13 cellular contexts compared by ENCODE assay signal in genomic region chr1:37449936-37450335, GRCh38. TPM values are rescaled to one million over a fixed set of nuclear protein-coding genes. Genes with fewer than 3 reads are reported as not detected.
DNase-seq lines count a peak whose midpoint lies in the region; ATAC-seq, FAIRE-seq and TF ChIP-seq lines count a peak whose summit lies in the region.
"Had no signal": no experiment of that assay in that cellular context is flagged by ENCODE, and none has a peak within 500 bp of the region (broad histone marks: within the 10 kb centered on the region; RNA-seq: fewer than 3 reads in every experiment).

No MANE protein-coding gene starts in this region.

- H3K9me3 ChIP-seq in mammary epithelial cell (replicated peaks; ENCODE audit: insufficient read depth, low read length): no peaks in the 10 kb centered on the region
- no peaks in the 10 kb centered on the region for H3K9me3 ChIP-seq in K562 (replicated peaks; ENCODE audit: control insufficient read depth, insufficient read depth, low read depth, low read length)

- H3K9me3 Mint-ChIP-seq in MCF 10A (ENCODE audit: unreplicated experiment) (no peaks in the 10 kb centered on the region), immature natural killer cell (no peaks in the 10 kb centered on the region)
- H3K9me3 Mint-ChIP-seq in stimulated activated naive CD8-positive, alpha-beta T cell treated with anti-CD3 and anti-CD28 coated beads, Interleukin-15, amount 100 ng/mL, for 72 hours: no peaks in the 10 kb centered on the region

- TF ChIP-seq CTCF in MCF 10A (IDR thresholded peaks at IDR 0.05; ENCODE audit: unreplicated experiment): no peak
- TF ChIP-seq CTCF in mammary epithelial cell (conservative IDR thresholded peaks at IDR 0.05 in 1 of 2, IDR thresholded peaks at IDR 0.05 in 1 of 2; ENCODE audit: extremely low read depth in 1 of 2, insufficient read depth in 1 of 2, low read depth in 1 of 2, low read length in 2 of 2): no peak
- no peak for TF ChIP-seq CTCF in K562 (IDR thresholded peaks at IDR 0.05 in 2 of 3, conservative IDR thresholded peaks at IDR 0.05 in 1 of 3; ENCODE audit: insufficient read depth in 2 of 3, low read depth in 1 of 3, low read length in 3 of 3)

- H3K36me3 Mint-ChIP-seq in MCF 10A (ENCODE audit: insufficient read depth, unreplicated experiment) (peaks cover 6% of the 10 kb centered on the region), immature natural killer cell (peaks cover 0 to 3% (median 0%) of the 10 kb centered on the region in 3 donors)

- H3K27me3 ChIP-seq in mammary epithelial cell (ENCODE audit: insufficient read depth, low read length) (no peaks in the 10 kb centered on the region), K562 (ENCODE audit: control insufficient read depth in 2 of 2, insufficient read depth in 2 of 2, low read length in 2 of 2) (peaks cover 18 to 58% of the 10 kb centered on the region in 2 experiments; a peak in 3 of 5 replicates)

- no peak for ATAC-seq in K562
- ATAC-seq in stimulated activated naive CD8-positive, alpha-beta T cell treated with anti-CD3 and anti-CD28 coated beads, Interleukin-15, amount 100 ng/mL, for 72 hours: peak; percentile 72

- no peak overlapping the region for H3K27ac ChIP-seq in mammary epithelial cell (ENCODE audit: insufficient read depth, low read depth, low read length)
- H3K27ac ChIP-seq in K562 (ENCODE audit: extremely low read depth, low read depth, low read length): no peak overlapping the region

- DNase-seq in MCF 10A (ENCODE audit: unreplicated experiment) (no peak), mammary epithelial cell (no peak), OCI-M1 (lab: John Stamatoyannopoulos, UW) (peak; percentile 68), K562 (ENCODE audit: extremely low read depth in 1 of 4, low spot score in 3 of 4) (no peak), ureter (ENCODE audit: low spot score) (no peak), immature natural killer cell (no peak), cerebellum (ENCODE audit: low spot score) (no peak)
- DNase-seq in stimulated activated naive CD8-positive, alpha-beta T cell treated with anti-CD3 and anti-CD28 coated beads, Interleukin-15, amount 100 ng/mL, for 72 hours: peak in 1 of 2 donors; percentile 52
- DNase-seq: activated CD4-positive, CD25-positive, alpha-beta regulatory T cell; amygdala; effector CD8-positive, alpha-beta T cell; head of caudate nucleus; NCI-H146 had no signal

- H3K27ac Mint-ChIP-seq in MCF 10A (ENCODE audit: low read depth, unreplicated experiment) (peak overlapping the region; percentile 54), immature natural killer cell (peak overlapping the region in 2 of 6 donors; percentile 61 to 77)
- H3K27ac Mint-ChIP-seq in stimulated activated naive CD8-positive, alpha-beta T cell treated with anti-CD3 and anti-CD28 coated beads, Interleukin-15, amount 100 ng/mL, for 72 hours: peak overlapping the region; percentile 7 to 76

- POLR2A ChIA-PET in MCF 10A (lab: Yijun Ruan, JAX): interaction anchor here (1.0 to 1.1 kb wide), 2 partner anchors 30 to 37 kb away, joined by 3 read pairs; no protein-coding TSS in a partner anchor
- POLR2A ChIA-PET in K562 (lab: Yijun Ruan, JAX): interaction anchor here (0.8 to 2.8 kb wide), 4 partner anchors 11 to 59 kb away, joined by 3 to 13 read pairs (median 3); partner anchors contain the start of gene ZC3H12A

- TF ChIP-seq EP300 in K562 (IDR thresholded peaks at IDR 0.05; ENCODE audit: low read length): no peak

- FAIRE-seq in K562 (lab: Jason Lieb, UNC): no peak

- in situ Hi-C loops in mammary epithelial cell (cut with MboI; ENCODE audit: low sequenced_read_pairs in 2 of 2): loop anchor here (10.0 to 25.0 kb wide), 4 partner anchors 235 to 888 kb away; partner anchors contain the start of gene CDCA8 (in 1 of the 2)
- in situ Hi-C loops in K562 (cut with MboI): no loop called here

- TF ChIP-seq RAD21 in K562 (CRISPR knock-in tag; conservative IDR thresholded peaks at IDR 0.05 in 1 of 2, IDR thresholded peaks at IDR 0.05 in 1 of 2): no peak

- no peak overlapping the region for H3K4me2 ChIP-seq in mammary epithelial cell (ENCODE audit: insufficient read depth, low read depth, low read length)
- H3K4me2 ChIP-seq in K562 (ENCODE audit: insufficient read depth, low read length): no peak overlapping the region

- TF ChIP-seq POLR2A in K562 (conservative IDR thresholded peaks at IDR 0.05): no peak

- dilution Hi-C loops in mammary epithelial cell (cut with HindIII; ENCODE audit: low sequenced_read_pairs): loop anchor here (10.0 kb wide), 2 partner anchors 85 to 875 kb away; no protein-coding TSS in a partner anchor

- CTCF ChIA-PET in MCF 10A (lab: Yijun Ruan, JAX) (interaction anchor here (0.9 to 12.3 kb wide), 12 partner anchors 13 to 744 kb away, joined by 3 to 234 read pairs (median 4); partner anchors contain the start of genes MEAF6 and ZC3H12A), mammary epithelial cell (lab: Charles Lee; ENCODE audit: low non-redundant PET) (no interaction called here), K562 (lab: Yijun Ruan, JAX; ENCODE audit: low intra/inter-chr PET ratio) (no interaction called here)

- H3K9ac ChIP-seq in mammary epithelial cell (ENCODE audit: insufficient read depth, low read length) (no peak overlapping the region), K562 (ENCODE audit: insufficient read depth in 1 of 2, low read depth in 2 of 2, low read length in 2 of 2) (no peak overlapping the region)

- H3K4me3 Mint-ChIP-seq in MCF 10A (ENCODE audit: unreplicated experiment) (no peak overlapping the region), immature natural killer cell (no peak overlapping the region)
- no peak overlapping the region for H3K4me3 Mint-ChIP-seq in stimulated activated naive CD8-positive, alpha-beta T cell treated with anti-CD3 and anti-CD28 coated beads, Interleukin-15, amount 100 ng/mL, for 72 hours

- H3K79me2 ChIP-seq in mammary epithelial cell (ENCODE audit: insufficient read depth, low read length) (no peaks in the 10 kb centered on the region), K562 (ENCODE audit: control insufficient read depth, insufficient read depth, low read length) (no peaks in the 10 kb centered on the region)

- H3K4me1 ChIP-seq in mammary epithelial cell (ENCODE audit: insufficient read depth, low read length): peaks cover 25% of the 10 kb centered on the region
- H3K4me1 ChIP-seq in K562 (replicated peaks in 1 of 2; ENCODE audit: control insufficient read depth in 2 of 2, insufficient read depth in 2 of 2, low read length in 2 of 2): peaks cover under 1 to 2% of the 10 kb centered on the region in 2 experiments; a peak in 4 of 5 replicates

- intact Hi-C loops in MCF 10A (cut with micrococcal nuclease): loop anchor here (5.0 kb wide), 1 partner anchor 412 kb away; no protein-coding TSS in a partner anchor
- intact Hi-C loops in mammary epithelial cell (cut with micrococcal nuclease): no loop called here
- intact Hi-C loops in K562 (cut with micrococcal nuclease): loop anchor here (10.0 kb wide), 1 partner anchor 155 kb away; no protein-coding TSS in a partner anchor

- H3K4me3 ChIP-seq in mammary epithelial cell (replicated peaks in 1 of 3; ENCODE audit: insufficient read depth in 1 of 3, low read depth in 2 of 3, low read length in 3 of 3) (no peak overlapping the region), K562 (no peak overlapping the region)

- peaks cover 12% of the 10 kb centered on the region for H3K4me1 Mint-ChIP-seq in MCF 10A (ENCODE audit: insufficient read depth, unreplicated experiment)
- H3K4me1 Mint-ChIP-seq in stimulated activated naive CD8-positive, alpha-beta T cell treated with anti-CD3 and anti-CD28 coated beads, Interleukin-15, amount 100 ng/mL, for 72 hours: peaks cover 24% of the 10 kb centered on the region
- peaks cover 12 to 15% of the 10 kb centered on the region in 2 donors for H3K4me1 Mint-ChIP-seq in immature natural killer cell

- H3K36me3 ChIP-seq in mammary epithelial cell (ENCODE audit: insufficient read depth, low read length) (no peaks in the 10 kb centered on the region), K562 (ENCODE audit: control insufficient read depth, insufficient read depth, low read length) (no peaks in the 10 kb centered on the region)

- no peaks in the 10 kb centered on the region for H3K27me3 Mint-ChIP-seq in MCF 10A (ENCODE audit: insufficient read depth, unreplicated experiment)
- H3K27me3 Mint-ChIP-seq in stimulated activated naive CD8-positive, alpha-beta T cell treated with anti-CD3 and anti-CD28 coated beads, Interleukin-15, amount 100 ng/mL, for 72 hours: peaks cover 21% of the 10 kb centered on the region
- H3K27me3 Mint-ChIP-seq in immature natural killer cell (ENCODE audit: low read depth in 3 of 3): peaks cover 0 to 4% (median 0%) of the 10 kb centered on the region in 3 donors

- no TSS peak for BruUV-seq in MCF 10A (replicated peaks; lab: Mats Ljungman, UMichigan)
- BruUV-seq in mammary epithelial cell (replicated peaks; lab: Mats Ljungman, UMichigan): no TSS peak
- no TSS peak for BruUV-seq in K562 (replicated peaks; lab: Mats Ljungman, UMichigan)

- no peaks in the 10 kb centered on the region for H4K20me1 ChIP-seq in mammary epithelial cell (ENCODE audit: insufficient read depth, low read length)
- H4K20me1 ChIP-seq in K562 (replicated peaks; ENCODE audit: control insufficient read depth, insufficient read depth, low read length): peaks cover 6% of the 10 kb centered on the region; the same call in 1 of the 2 replicates

- no peak overlapping the region for H2AFZ ChIP-seq in mammary epithelial cell (ENCODE audit: low read depth, low read length)
- H2AFZ ChIP-seq in K562 (ENCODE audit: low read depth, low read length): no peak overlapping the region

- H3K9me1 ChIP-seq in K562 (ENCODE audit: control insufficient read depth, insufficient read depth, low read length): no peaks in the 10 kb centered on the region

- 93% methylated on average over 4 of the region's 5 CpGs for WGBS in mammary epithelial cell (ENCODE audit: low coverage, missing lambda C conversion rate)
- WGBS in K562 (ENCODE audit: insufficient coverage, low coverage, missing lambda C conversion rate): 1% methylated on average over 5 of the region's 5 CpGs

RNA-seq across cellular contexts. Expression of gene ZC3H12A, which starts 24.4 kb away (rescaled TPM):
- 37.2 and 51.4 TPM in 2 replicates for total RNA-seq in MCF 10A (2022)
- total RNA-seq in mammary epithelial cell: 10 to 100 TPM; 22.0 to 37.9 TPM
- polyA plus RNA-seq in mammary epithelial cell: 18.1 TPM
- polyA minus RNA-seq in mammary epithelial cell: 1.6 TPM
- 19.0 and 54.2 TPM in 2 replicates for total RNA-seq in K562 (2011; cell fraction: chromatin; rRNA removed; ENCODE audit: low replicate concordance)
- total RNA-seq in K562 (2011; cell fraction: nucleolus; rRNA removed): 40.7 and 45.7 TPM in 2 replicates
- total RNA-seq in K562 (2011; cell fraction: nucleoplasm; rRNA removed): 23.7 and 24.1 TPM in 2 replicates
- 9.3 and 9.4 TPM in 2 replicates for total RNA-seq in K562 (2014; rRNA removed)
- total RNA-seq in K562 (2014; rRNA removed; fragmentation: Illumina TruSeq; extraction: Trizol): 1.2 and 1.7 TPM in 2 replicates
- 6.7 and 7.1 TPM in 2 replicates for total RNA-seq in K562 (2015; rRNA removed; fragmentation: Illumina TruSeq; extraction: Trizol)
- total RNA-seq in K562 (2021): 9.4 and 11.4 TPM in 2 replicates
- 7.0 and 8.6 TPM in 2 replicates for polyA plus RNA-seq in K562 (2011; rRNA removed)
- polyA plus RNA-seq in K562 (2011; cell fraction: cytosol; rRNA removed): 8.3 and 15.3 TPM in 2 replicates
- 27.9 and 51.1 TPM in 2 replicates for polyA plus RNA-seq in K562 (2011; cell fraction: nucleus; rRNA removed)
- polyA plus RNA-seq in K562 (2012): 6.1 and 10.9 TPM in 2 replicates
- polyA plus RNA-seq in K562 (2014; fragmentation: Illumina TruSeq; extraction: Trizol): 4.9 and 6.5 TPM in 2 replicates
- polyA plus RNA-seq in K562 (2014; fragmentation: Nextera tagmentation; extraction: Ambion mirVana): under 1 TPM; 0.14 to 0.22 TPM
- polyA plus RNA-seq in K562 (2014; rRNA removed): 9.1 and 11.1 TPM in 2 replicates
- polyA minus RNA-seq in K562 (2011; rRNA and poly(A)+ RNA removed): 4.5 and 9.7 TPM in 2 replicates
- polyA minus RNA-seq in K562 (2011; cell fraction: cytosol; rRNA and poly(A)+ RNA removed): 9.2 and 11.9 TPM in 2 replicates
- polyA minus RNA-seq in K562 (2011; cell fraction: nucleus; rRNA and poly(A)+ RNA removed): 23.2 and 24.4 TPM in 2 replicates
- total RNA-seq in ureter: 56.6 TPM
- polyA plus RNA-seq in immature natural killer cell: 10 to 100 TPM in 2 of 3 donors, 1 to 10 TPM in 1; 9.6 to 14.6 (median 13.1) TPM
- total RNA-seq in cerebellum: 0.64 TPM
